In the genomic region with DNA sequence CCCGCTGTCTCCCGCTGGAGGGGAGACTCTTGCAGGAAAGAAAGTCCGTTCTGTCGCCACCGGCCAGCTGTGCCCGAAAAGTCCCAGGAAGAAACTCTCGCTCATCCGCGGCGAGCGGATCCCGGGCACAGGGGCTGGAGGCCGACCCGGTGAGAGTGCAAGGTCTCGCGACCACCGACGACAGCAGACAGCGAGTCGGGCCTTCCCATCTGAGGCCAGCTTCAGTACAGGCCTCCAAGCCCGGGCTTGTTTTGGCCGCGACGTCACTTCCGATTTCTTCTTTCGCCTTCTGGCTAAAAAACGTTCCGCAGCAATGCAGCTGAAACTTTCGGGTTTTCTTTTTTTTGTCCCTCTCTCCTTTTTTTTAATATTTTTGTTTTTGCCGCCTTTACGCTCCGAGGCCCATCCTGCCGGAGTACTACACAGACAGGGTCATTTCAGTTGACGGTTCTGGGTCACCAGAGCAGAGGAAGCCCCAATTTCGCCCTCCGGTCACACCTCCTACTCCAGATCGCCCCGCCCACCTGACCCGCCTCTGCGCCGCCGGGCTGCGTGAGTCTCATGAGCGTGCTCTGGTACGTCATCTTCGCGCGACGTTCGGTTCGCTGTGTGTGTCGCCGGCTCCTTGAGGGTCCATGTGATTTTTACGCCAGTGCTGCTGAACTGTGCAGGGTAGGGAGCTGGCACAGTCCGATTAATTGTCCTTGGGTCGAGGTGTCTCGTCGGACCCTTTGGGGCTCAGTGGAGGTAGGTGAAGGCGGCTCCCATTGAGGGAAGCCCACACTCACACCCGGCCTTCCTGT, we compare ENCODE assay signal across 8 cellular contexts. TPM values are rescaled to one million over a fixed set of nuclear protein-coding genes. Genes with fewer than 3 reads are reported as not detected.
DNase-seq lines count a peak whose midpoint lies in the region; ATAC-seq and TF ChIP-seq lines count a peak whose summit lies in the region.

A gene with protein sequence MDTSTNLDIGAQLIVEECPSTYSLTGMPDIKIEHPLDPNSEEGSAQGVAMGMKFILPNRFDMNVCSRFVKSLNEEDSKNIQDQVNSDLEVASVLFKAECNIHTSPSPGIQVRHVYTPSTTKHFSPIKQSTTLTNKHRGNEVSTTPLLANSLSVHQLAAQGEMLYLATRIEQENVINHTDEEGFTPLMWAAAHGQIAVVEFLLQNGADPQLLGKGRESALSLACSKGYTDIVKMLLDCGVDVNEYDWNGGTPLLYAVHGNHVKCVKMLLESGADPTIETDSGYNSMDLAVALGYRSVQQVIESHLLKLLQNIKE (minus strand): TSS at position 474 of the 803 bp plus-strand sequence. CDS start 2,758 bp downstream, outside the sequence.
A gene with protein sequence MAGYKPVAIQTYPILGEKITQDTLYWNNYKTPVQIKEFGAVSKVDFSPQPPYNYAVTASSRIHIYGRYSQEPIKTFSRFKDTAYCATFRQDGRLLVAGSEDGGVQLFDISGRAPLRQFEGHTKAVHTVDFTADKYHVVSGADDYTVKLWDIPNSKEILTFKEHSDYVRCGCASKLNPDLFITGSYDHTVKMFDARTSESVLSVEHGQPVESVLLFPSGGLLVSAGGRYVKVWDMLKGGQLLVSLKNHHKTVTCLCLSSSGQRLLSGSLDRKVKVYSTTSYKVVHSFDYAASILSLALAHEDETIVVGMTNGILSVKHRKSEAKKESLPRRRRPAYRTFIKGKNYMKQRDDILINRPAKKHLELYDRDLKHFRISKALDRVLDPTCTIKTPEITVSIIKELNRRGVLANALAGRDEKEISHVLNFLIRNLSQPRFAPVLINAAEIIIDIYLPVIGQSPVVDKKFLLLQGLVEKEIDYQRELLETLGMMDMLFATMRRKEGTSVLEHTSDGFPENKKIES (plus strand): TSS at position 578 of the 803 bp plus-strand sequence. CDS start 1,602 bp downstream, outside the sequence.

- H3K27ac ChIP-seq in Karpas-422 (ENCODE audit: low read length), result peak within 1 kb of the TSS; percentile 66
- H3K27ac ChIP-seq in esophagus muscularis mucosa (replicated peaks in 1 of 4), result peak within 1 kb of the TSS; percentile 93 to 97 (median 95)
- peak within 1 kb of the TSS; percentile 88 for H3K27ac ChIP-seq in muscle layer of duodenum (ENCODE audit: low read length)

- H3K9me3 ChIP-seq in Karpas-422 (ENCODE audit: low read length) (no peaks in the 10 kb centered on the region), esophagus muscularis mucosa (no peaks in the 10 kb centered on the region), muscle layer of duodenum (ENCODE audit: control insufficient read depth in 1 of 2, low read length in 2 of 2) (no peaks in the 10 kb centered on the region)

- H3K4me3 ChIP-seq in Karpas-422 (ENCODE audit: low read length) (peak within 1 kb of the TSS; percentile 95), esophagus muscularis mucosa (peak within 1 kb of the TSS; percentile 79 to 94 (median 88)), muscle layer of duodenum (ENCODE audit: low read depth in 1 of 2, low read length in 2 of 2) (peak within 1 kb of the TSS; percentile 89 to 96)

- H3K9me2 ChIP-seq in Karpas-422 (replicated peaks; ENCODE audit: insufficient read depth, low read length), result no peaks in the 10 kb centered on the region

- no peaks in the 10 kb centered on the region for H4K20me1 ChIP-seq in Karpas-422 (ENCODE audit: insufficient read depth, low read depth, low read length)

- no peak for TF ChIP-seq POLR2A in esophagus muscularis mucosa (IDR thresholded peaks at IDR 0.05; ENCODE audit: low read depth)

- H3K27me3 ChIP-seq in Karpas-422 (ENCODE audit: low read length) (no peaks in the 10 kb centered on the region), esophagus muscularis mucosa (no peaks in the 10 kb centered on the region), muscle layer of duodenum (ENCODE audit: low read depth, low read length) (no peaks in the 10 kb centered on the region)

- H3K9ac ChIP-seq in Karpas-422 (ENCODE audit: low read length), result peak within 1 kb of the TSS; percentile 92

- H3K4me1 ChIP-seq in Karpas-422 (ENCODE audit: low read length), result peaks cover 29% of the 10 kb centered on the region
- H3K4me1 ChIP-seq in esophagus muscularis mucosa, result peaks cover 23 to 48% (median 37%) of the 10 kb centered on the region in 4 donors
- peaks cover 22 to 31% of the 10 kb centered on the region in 2 donors for H3K4me1 ChIP-seq in muscle layer of duodenum (ENCODE audit: control insufficient read depth in 1 of 2, insufficient read depth in 2 of 2, low read length in 2 of 2)

- under 1% methylated on average over 46 of the region's 60 CpGs for WGBS in esophagus muscularis mucosa

- DNase-seq in DMS79 treated with DMSO at 0.1 percent for 48 hours (lab: John Stamatoyannopoulos, UW) (peak; percentile 79), Karpas-422 (peak; percentile 99), RKO (ENCODE audit: low spot score) (peak; percentile 98), activated T-helper 1 cell treated with Interleukin-2 at 50 U/mL for 16 hours (ENCODE audit: low read depth) (peak; percentile 96), esophagus muscularis mucosa (ENCODE audit: extremely low spot score) (peak; percentile 100)
- peak; percentile 97 for DNase-seq in stimulated activated CD8-positive, alpha-beta memory T cell treated with anti-CD3 and anti-CD28 coated beads, Interleukin-7, amount 100 ng/mL, for 4 hours (ENCODE audit: low read depth in 2 of 2)

- H3K79me2 ChIP-seq in Karpas-422 (ENCODE audit: low read length), result peaks cover 77% of the 10 kb centered on the region

- no peak for TF ChIP-seq EP300 in esophagus muscularis mucosa (IDR thresholded peaks at IDR 0.05)

- no peak for TF ChIP-seq CTCF in esophagus muscularis mucosa (IDR thresholded peaks at IDR 0.05)

- intact Hi-C loops in esophagus muscularis mucosa (cut with DNase I), result no loop called here

- ATAC-seq in GM21825 (IDR thresholded peaks at IDR 0.05; ENCODE audit: unreplicated experiment), result peak; percentile 94

- peak within 1 kb of the TSS; percentile 96 for H3K4me2 ChIP-seq in Karpas-422 (ENCODE audit: low read depth, low read length, poor library complexity, severe bottlenecking)

- H2AFZ ChIP-seq in Karpas-422 (ENCODE audit: low read length), result peak within 1 kb of the TSS; percentile 80; the same call in 1 of the 2 replicates

- H3K36me3 ChIP-seq in Karpas-422 (ENCODE audit: insufficient read depth, low read length) (peaks cover 35% of the 10 kb centered on the region), esophagus muscularis mucosa (peaks cover 8 to 47% (median 27%) of the 10 kb centered on the region in 4 donors), muscle layer of duodenum (ENCODE audit: control insufficient read depth in 1 of 2, insufficient read depth in 2 of 2, low read length in 2 of 2) (peaks cover 17 to 40% of the 10 kb centered on the region in 2 donors)

RNA-seq across cellular contexts. Expression of the first gene that starts in this region (rescaled TPM):
- 16.8 and 32.3 TPM in 2 replicates for total RNA-seq in Karpas-422 (2014; rRNA removed; shearing (Covaris generic); ENCODE audit: low replicate concordance)
- total RNA-seq in esophagus muscularis mucosa, result 10 to 100 TPM; 18.1 to 28.2 (median 23.0) TPM

RNA-seq across cellular contexts. Expression of the second gene that starts in this region (rescaled TPM):
- 21.0 and 42.9 TPM in 2 replicates for total RNA-seq in Karpas-422 (2014; rRNA removed; shearing (Covaris generic); ENCODE audit: low replicate concordance)
- 10 to 100 TPM in 2 of 4 donors, 1 to 10 TPM in 2; 7.0 to 18.1 (median 11.9) TPM for total RNA-seq in esophagus muscularis mucosa

Comparison
In these comparisons a context has a peak if more than half of its experiments do, and no peak if none do; other contexts are left out.
1. Peak in every context shown above with its lines: DNase-seq, ATAC-seq, H3K4me3 ChIP-seq and H3K27ac ChIP-seq.